In the genomic region with DNA sequence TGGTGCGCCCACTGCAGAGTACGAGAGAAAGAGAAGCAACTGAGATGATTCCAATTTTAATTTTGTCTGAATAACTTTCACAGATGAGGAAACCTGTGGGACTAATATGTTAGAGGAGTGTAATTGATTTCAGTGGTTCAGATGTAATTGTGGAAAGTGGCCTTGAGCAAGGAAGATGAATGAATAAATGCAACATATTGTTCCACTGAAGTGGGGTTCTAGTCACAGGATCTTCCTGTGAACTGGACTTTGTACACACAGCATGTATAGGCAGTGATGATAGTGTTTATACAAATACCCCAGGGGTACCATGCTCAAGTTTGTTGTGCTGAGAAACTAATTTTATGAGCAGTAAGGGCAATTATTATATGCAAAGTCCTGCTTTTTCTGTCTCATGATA, we compare ENCODE assay signal across 30 cellular contexts.
"Had no signal": no experiment of that assay in that cellular context is flagged by ENCODE, and none has a peak within 500 bp of the region (broad histone marks: within the 10 kb centered on the region; RNA-seq: fewer than 3 reads in every experiment).

No MANE protein-coding gene starts in this region.

- H3K36me3 ChIP-seq: left lung, lower lobe of right lung, pancreas, prostate gland, stomach, thyroid gland, transverse colon, upper lobe of left lung, vagina had no signal

- H3K9me3 ChIP-seq: left lung, lower lobe of right lung, pancreas, prostate gland, stomach, testis, thyroid gland, transverse colon, upper lobe of left lung, vagina had no signal

- H3K27me3 Mint-ChIP-seq: naive thymus-derived CD8-positive, alpha-beta T cell; stimulated activated naive B cell treated with anti-CD40 and anti-IgM and Interleukin-4, amounts not matched to agents 10 μg/mL and 1 μg/mL and 100 μg/mL, for 72 hours had no signal

- H3K27me3 ChIP-seq: left lung, pancreas, stomach, testis, thyroid gland, transverse colon, upper lobe of left lung, vagina had no signal

- H3K4me3 Mint-ChIP-seq: naive thymus-derived CD8-positive, alpha-beta T cell; nephron; neural crest cell; stimulated activated naive B cell treated with anti-CD40 and anti-IgM and Interleukin-4, amounts not matched to agents 10 μg/mL and 1 μg/mL and 100 μg/mL, for 72 hours had no signal

- H3K4me3 ChIP-seq: left lung, lower lobe of right lung, pancreas, prostate gland, skin epidermis, stomach, testis, thyroid gland, transverse colon, upper lobe of left lung, vagina had no signal

- H3K4me1 Mint-ChIP-seq: naive thymus-derived CD8-positive, alpha-beta T cell; neural crest cell; stimulated activated naive B cell treated with anti-CD40 and anti-IgM and Interleukin-4, amounts not matched to agents 10 μg/mL and 1 μg/mL and 100 μg/mL, for 72 hours had no signal

- H3K9me3 Mint-ChIP-seq: nephron; neural crest cell; stimulated activated naive B cell treated with anti-CD40 and anti-IgM and Interleukin-4, amounts not matched to agents 10 μg/mL and 1 μg/mL and 100 μg/mL, for 72 hours had no signal

- H3K27ac Mint-ChIP-seq: naive thymus-derived CD8-positive, alpha-beta T cell; stimulated activated naive B cell treated with anti-CD40 and anti-IgM and Interleukin-4, amounts not matched to agents 10 μg/mL and 1 μg/mL and 100 μg/mL, for 72 hours had no signal

- H3K27ac ChIP-seq: left lung, lower lobe of right lung, pancreas, prostate gland, skin epidermis, stomach, testis, thyroid gland, transverse colon, upper lobe of left lung, vagina had no signal

- DNase-seq: islet precursor cell; kidney glomerular epithelial cell; left colon; left lung; lower lobe of right lung; mammary epithelial cell; mesenchymal stem cell; naive thymus-derived CD8-positive, alpha-beta T cell; nucleus accumbens; pancreas; posterior cingulate gyrus; retina; right cardiac atrium; stimulated activated CD4-positive, alpha-beta T cell treated with anti-CD3 and anti-CD28 coated beads, Interleukin-12 subunit alpha, Interleukin-12 subunit beta, amount 100 ng/mL, for 4 hours; stimulated activated CD4-positive, alpha-beta T cell treated with anti-CD3 and anti-CD28 coated beads, Interleukin-15, amount 100 ng/mL, for 24 hours; stimulated activated CD4-positive, alpha-beta T cell treated with anti-CD3 and anti-CD28 coated beads, Interleukin-2, amount 100 ng/mL, for 24 hours; stimulated activated CD4-positive, alpha-beta T cell treated with anti-CD3 and anti-CD28 coated beads, Interleukin-4, amount 100 ng/mL, for 1 hour; stimulated activated naive B cell treated with anti-CD40 and anti-IgM and Interleukin-4, amounts not matched to agents 10 μg/mL and 1 μg/mL and 100 μg/mL, for 72 hours; stimulated activated naive CD8-positive, alpha-beta T cell treated with anti-CD3 and anti-CD28 coated beads, Interleukin-15, Interleukin-2, amounts not matched to agents 100 U/mL and 50 U/mL, for 24 hours; stomach; testis; thyroid gland; transverse colon; upper lobe of left lung had no signal

- H3K36me3 Mint-ChIP-seq: naive thymus-derived CD8-positive, alpha-beta T cell; stimulated activated naive B cell treated with anti-CD40 and anti-IgM and Interleukin-4, amounts not matched to agents 10 μg/mL and 1 μg/mL and 100 μg/mL, for 72 hours had no signal

- H3K4me1 ChIP-seq: left lung, lower lobe of right lung, pancreas, prostate gland, stomach, testis, thyroid gland, transverse colon, upper lobe of left lung, vagina had no signal

- ATAC-seq: left colon; left lung; lower lobe of right lung; naive thymus-derived CD8-positive, alpha-beta T cell; pancreas; right cardiac atrium; sciatic nerve; stimulated activated naive B cell treated with anti-CD40 and anti-IgM and Interleukin-4, amounts not matched to agents 10 μg/mL and 1 μg/mL and 100 μg/mL, for 72 hours; stimulated activated naive CD8-positive, alpha-beta T cell treated with anti-CD3 and anti-CD28 coated beads, Interleukin-15, Interleukin-2, amounts not matched to agents 100 U/mL and 50 U/mL, for 24 hours had no signal
